28 cellular contexts compared by ENCODE assay signal in the genomic region with DNA sequence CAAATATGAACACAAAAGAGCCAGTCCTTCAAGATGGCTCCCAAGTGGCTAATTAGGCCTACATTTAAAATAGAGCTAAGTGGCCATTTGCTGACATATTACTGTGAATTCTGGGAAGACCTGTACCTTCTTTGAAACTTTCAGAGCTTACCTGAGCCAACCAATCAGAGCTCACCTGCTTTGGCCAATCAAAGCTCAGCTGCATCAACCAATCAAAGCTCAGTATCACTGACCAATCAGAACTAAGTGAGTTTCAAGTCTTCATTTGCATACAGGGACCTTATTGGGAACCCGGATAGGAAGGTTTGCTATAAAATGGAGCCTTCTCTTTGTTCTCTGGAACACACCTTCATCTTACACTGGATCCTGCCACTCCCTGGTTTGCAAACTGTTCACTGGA.
"Had no signal": no experiment of that assay in that cellular context is flagged by ENCODE, and none has a peak within 500 bp of the region (broad histone marks: within the 10 kb centered on the region; RNA-seq: fewer than 3 reads in every experiment).

No MANE protein-coding gene starts in this region.

- H3K4me3 ChIP-seq: psoas muscle, right lobe of liver, sigmoid colon, suprapubic skin, tibial artery, transverse colon, upper lobe of right lung, uterus had no signal

- H3K27me3 ChIP-seq: neutrophil, right lobe of liver, testis, tibial artery, uterus had no signal

- H3K9ac ChIP-seq: parathyroid adenoma had no signal

- H3K36me3 ChIP-seq: neutrophil, right lobe of liver, sigmoid colon, suprapubic skin, transverse colon, upper lobe of right lung, uterus had no signal

- H2AFZ ChIP-seq: parathyroid adenoma had no signal

- H3K4me1 ChIP-seq: parathyroid adenoma, psoas muscle, right lobe of liver, sigmoid colon, suprapubic skin, testis, tibial artery, transverse colon, upper lobe of right lung, uterus had no signal

- FAIRE-seq: small intestine had no signal

- ATAC-seq: naive thymus-derived CD4-positive, alpha-beta T cell; natural killer cell treated with Interleukin-12 subunit alpha and Interleukin-12 subunit beta and Interleukin-15 and Interleukin-18, amount 100 ng/mL, for 72 hours; psoas muscle; right cardiac atrium; right lobe of liver; stimulated activated memory B cell treated with anti-CD40 and anti-IgM and Interleukin-4, amounts not matched to agents 10 μg/mL and 1 μg/mL and 100 μg/mL, for 72 hours; stimulated activated naive CD8-positive, alpha-beta T cell treated with anti-CD3 and anti-CD28 coated beads, Interleukin-15, amount 100 ng/mL, for 72 hours; stimulated activated naive CD8-positive, alpha-beta T cell treated with anti-CD3 and anti-CD28 coated beads, Interleukin-15, Interleukin-2, amounts not matched to agents 100 U/mL and 50 U/mL, for 24 hours; upper lobe of right lung had no signal

- H3K27ac ChIP-seq: neutrophil, parathyroid adenoma, psoas muscle, right lobe of liver, sigmoid colon, suprapubic skin, testis, tibial artery, transverse colon, upper lobe of right lung, uterus had no signal

- H3K79me2 ChIP-seq: parathyroid adenoma had no signal

- DNase-seq: naive thymus-derived CD4-positive, alpha-beta T cell; nephron progenitor cell; nucleus accumbens; posterior cingulate gyrus; psoas muscle; right cardiac atrium; right lobe of liver; sigmoid colon; small intestine; stimulated activated CD4-positive, alpha-beta T cell treated with anti-CD3 and anti-CD28 coated beads, Interleukin-15, amount 100 ng/mL, for 24 hours; stimulated activated CD4-positive, alpha-beta T cell treated with anti-CD3 and anti-CD28 coated beads, Interleukin-2, amount 100 ng/mL, for 24 hours; stimulated activated CD4-positive, alpha-beta T cell treated with anti-CD3 and anti-CD28 coated beads, Interleukin-2, amount 100 ng/mL, for 48 hours; stimulated activated CD4-positive, alpha-beta T cell treated with anti-CD3 and anti-CD28 coated beads, Interleukin-4, amount 100 ng/mL, for 24 hours; stimulated activated CD8-positive, alpha-beta memory T cell treated with anti-CD3 and anti-CD28 coated beads, Interleukin-4, amount 100 ng/mL, for 48 hours; stimulated activated naive CD4-positive, alpha-beta T cell; stimulated activated naive CD8-positive, alpha-beta T cell treated with anti-CD3 and anti-CD28 coated beads, Interleukin-15, amount 100 ng/mL, for 72 hours; stimulated activated naive CD8-positive, alpha-beta T cell treated with anti-CD3 and anti-CD28 coated beads, Interleukin-15, Interleukin-2, amounts not matched to agents 100 U/mL and 50 U/mL, for 24 hours; substantia nigra; testis; tibial artery; transverse colon; upper lobe of right lung; uterus had no signal

- H3K9me3 ChIP-seq: neutrophil, psoas muscle, right lobe of liver, suprapubic skin, testis, tibial artery, transverse colon, upper lobe of right lung had no signal
